In genomic region chr2:120394764-120395163, GRCh38 we compare ENCODE assay signal across 21 cellular contexts. TPM values are rescaled to one million over a fixed set of nuclear protein-coding genes. Genes with fewer than 3 reads are reported as not detected.
"Had no signal": no experiment of that assay in that cellular context is flagged by ENCODE, and none has a peak within 500 bp of the region (broad histone marks: within the 10 kb centered on the region; RNA-seq: fewer than 3 reads in every experiment).

No MANE protein-coding gene starts in this region.

- H3K9me3 Mint-ChIP-seq: natural killer cell; stimulated activated memory B cell treated with anti-CD40 and anti-IgM and Interleukin-4, amounts not matched to agents 10 μg/mL and 1 μg/mL and 100 μg/mL, for 72 hours; T-helper 1 cell treated with Interleukin-12 subunit alpha and Interleukin-12 subunit beta and Interleukin-4 antibody, amounts not matched to agents 30 μg/mL and 1 μg/mL, for 36 hours; WTC11 had no signal

- DNase-seq: activated CD4-positive, alpha-beta T cell treated with anti-CD3 and anti-CD28 coated beads for 36 hours; activated CD4-positive, alpha-beta T cell treated with anti-CD3 and anti-CD28 coated beads, Interleukin-2, amount 50 U/mL, for 48 hours; activated effector memory CD4-positive, alpha-beta T cell treated with anti-CD3 and anti-CD28 coated beads, Interleukin-2, amount 50 U/mL, for 16 hours; activated naive CD4-positive, alpha-beta T cell treated with anti-CD3 and anti-CD28 coated beads, Interleukin-2, amount 10 ng/mL, durations not matched to agents 7 days and 5 days; amygdala; cortex of kidney; immature natural killer cell; left ventricle myocardium inferior; mammary epithelial cell; midbrain; natural killer cell; right cardiac atrium; stimulated activated CD4-positive, alpha-beta T cell treated with anti-CD3 and anti-CD28 coated beads, Interleukin-2, amount 100 ng/mL, for 24 hours; T1000 had no signal

- ATAC-seq: activated CD4-positive, alpha-beta T cell treated with anti-CD3 and anti-CD28 coated beads for 36 hours; natural killer cell; right cardiac atrium; stimulated activated memory B cell treated with anti-CD40 and anti-IgM and Interleukin-4, amounts not matched to agents 10 μg/mL and 1 μg/mL and 100 μg/mL, for 72 hours had no signal

- H3K36me3 ChIP-seq: left ventricle myocardium inferior, ovary, thoracic aorta, upper lobe of left lung had no signal

- H3K4me1 Mint-ChIP-seq: activated CD4-positive, alpha-beta T cell treated with anti-CD3 and anti-CD28 coated beads for 36 hours; activated naive CD4-positive, alpha-beta T cell treated with anti-CD3 and anti-CD28 coated beads, Interleukin-2, amount 10 ng/mL, durations not matched to agents 7 days and 5 days; stimulated activated memory B cell treated with anti-CD40 and anti-IgM and Interleukin-4, amounts not matched to agents 10 μg/mL and 1 μg/mL and 100 μg/mL, for 72 hours had no signal

- H3K36me3 Mint-ChIP-seq: activated naive CD4-positive, alpha-beta T cell treated with anti-CD3 and anti-CD28 coated beads, Interleukin-2, amount 10 ng/mL, durations not matched to agents 7 days and 5 days; immature natural killer cell; natural killer cell; stimulated activated memory B cell treated with anti-CD40 and anti-IgM and Interleukin-4, amounts not matched to agents 10 μg/mL and 1 μg/mL and 100 μg/mL, for 72 hours; WTC11 had no signal

- H3K27ac Mint-ChIP-seq: activated CD4-positive, alpha-beta T cell treated with anti-CD3 and anti-CD28 coated beads for 36 hours; activated naive CD4-positive, alpha-beta T cell treated with anti-CD3 and anti-CD28 coated beads, Interleukin-2, amount 10 ng/mL, durations not matched to agents 7 days and 5 days; immature natural killer cell; natural killer cell; stimulated activated memory B cell treated with anti-CD40 and anti-IgM and Interleukin-4, amounts not matched to agents 10 μg/mL and 1 μg/mL and 100 μg/mL, for 72 hours; T-helper 1 cell treated with Interleukin-12 subunit alpha and Interleukin-12 subunit beta and Interleukin-4 antibody, amounts not matched to agents 30 μg/mL and 1 μg/mL, for 36 hours; WTC11 had no signal

- H3K4me3 ChIP-seq: hepatocyte, left ventricle myocardium inferior, ovary, thoracic aorta, upper lobe of left lung had no signal

- H3K9me3 ChIP-seq: left ventricle myocardium inferior, ovary, thoracic aorta, upper lobe of left lung had no signal

- H3K27me3 ChIP-seq: hepatocyte, ovary, upper lobe of left lung had no signal

- H3K4me3 Mint-ChIP-seq: activated CD4-positive, alpha-beta T cell treated with anti-CD3 and anti-CD28 coated beads for 36 hours; activated naive CD4-positive, alpha-beta T cell treated with anti-CD3 and anti-CD28 coated beads, Interleukin-2, amount 10 ng/mL, durations not matched to agents 7 days and 5 days; immature natural killer cell; natural killer cell; stimulated activated memory B cell treated with anti-CD40 and anti-IgM and Interleukin-4, amounts not matched to agents 10 μg/mL and 1 μg/mL and 100 μg/mL, for 72 hours; T-helper 1 cell treated with Interleukin-12 subunit alpha and Interleukin-12 subunit beta and Interleukin-4 antibody, amounts not matched to agents 30 μg/mL and 1 μg/mL, for 36 hours; WTC11 had no signal

- H3K27ac ChIP-seq: hepatocyte, left ventricle myocardium inferior, ovary, thoracic aorta, upper lobe of left lung had no signal

RNA-seq across cellular contexts. Expression of gene INHBB, which starts 48.8 kb away (rescaled TPM):
- total RNA-seq: activated CD4-positive, alpha-beta T cell treated with anti-CD3 and anti-CD28 coated beads for 36 hours had no signal
- polyA plus RNA-seq: immature natural killer cell had no signal
